In genomic region chr15:51025454-51025846, GRCh38 we compare ENCODE assay signal across 14 cellular contexts.
DNase-seq lines count a peak whose midpoint lies in the region; ATAC-seq, FAIRE-seq and TF ChIP-seq lines count a peak whose summit lies in the region.
"Had no signal": no experiment of that assay in that cellular context is flagged by ENCODE, and none has a peak within 500 bp of the region (broad histone marks: within the 10 kb centered on the region; RNA-seq: fewer than 3 reads in every experiment).

No MANE protein-coding gene starts in this region.

- H3K4me3 ChIP-seq in esophagus squamous epithelium (peak overlapping the region in 1 of 4 donors; percentile 8), skin epidermis (no peak overlapping the region)
- H3K4me3 ChIP-seq: HAP-1, K562, SJSA1 had no signal

- 27 to 54% methylated on average over 3 of the region's 3 CpGs for WGBS in esophagus squamous epithelium, 2 donors

- H3K4me1 ChIP-seq in esophagus squamous epithelium, result peaks cover 7 to 33% (median 15%) of the 10 kb centered on the region in 3 donors
- H3K4me1 ChIP-seq: HAP-1 had no signal

- no peaks in the 10 kb centered on the region for H3K9me3 ChIP-seq in esophagus squamous epithelium
- H3K9me3 ChIP-seq: HAP-1, SJSA1 had no signal

- peak; percentile 53 for DNase-seq in NCI-H1105 treated with DMSO at 0.1 percent for 48 hours (lab: John Stamatoyannopoulos, UW)
- peak; percentile 47 for DNase-seq in NCI-H446 treated with DMSO at 0.1 percent for 48 hours (lab: John Stamatoyannopoulos, UW)
- DNase-seq in esophagus squamous epithelium (lab: John Stamatoyannopoulos, UW), result no peak
- no peak for DNase-seq in D721Med (ENCODE audit: insufficient read length, low spot score)
- DNase-seq: COR-L47, NCI-H1048, NCI-H2107, PC-3 had no signal

- H3K27me3 ChIP-seq in esophagus squamous epithelium, result no peaks in the 10 kb centered on the region
- H3K27me3 ChIP-seq: SJSA1 had no signal

- no peak for ATAC-seq in GM18517 (IDR thresholded peaks at IDR 0.05; ENCODE audit: unreplicated experiment)
- ATAC-seq in HG02588 (IDR thresholded peaks at IDR 0.05; ENCODE audit: unreplicated experiment), result no peak
- ATAC-seq: K562, PC-3 had no signal

- peak overlapping the region; percentile 83 to 92 (median 88) for H3K27ac ChIP-seq in esophagus squamous epithelium
- H3K27ac ChIP-seq in skin epidermis, result peak overlapping the region in 20 of 21 experiments; percentile 12 to 89 (median 76)
- H3K27ac ChIP-seq: SJSA1 had no signal

- intact Hi-C loops in esophagus squamous epithelium (cut with DNase I), result no loop called here

- H3K36me3 ChIP-seq in esophagus squamous epithelium, result no peaks in the 10 kb centered on the region
- H3K36me3 ChIP-seq: HAP-1, SJSA1 had no signal

- TF ChIP-seq POLR2A in esophagus squamous epithelium (IDR thresholded peaks at IDR 0.05), result no peak

- no peak for FAIRE-seq in D721Med (lab: Jason Lieb, UNC)
- FAIRE-seq: K562 had no signal

- TF ChIP-seq CTCF in esophagus squamous epithelium (IDR thresholded peaks at IDR 0.05) (no peak), D721Med (IDR thresholded peaks at IDR 0.05; ENCODE audit: insufficient read depth, missing control alignments) (no peak)

Comparison
In these comparisons a context has a peak if more than half of its experiments do, and no peak if none do; other contexts are left out.
1. DNase-seq: peak in NCI-H1105 treated with DMSO at 0.1 percent for 48 hours (single experiment) and NCI-H446 treated with DMSO at 0.1 percent for 48 hours (single experiment); none in esophagus squamous epithelium (single experiment) and D721Med (single experiment).